Comparison of ENCODE assay signal across 16 cellular contexts in the genomic region with DNA sequence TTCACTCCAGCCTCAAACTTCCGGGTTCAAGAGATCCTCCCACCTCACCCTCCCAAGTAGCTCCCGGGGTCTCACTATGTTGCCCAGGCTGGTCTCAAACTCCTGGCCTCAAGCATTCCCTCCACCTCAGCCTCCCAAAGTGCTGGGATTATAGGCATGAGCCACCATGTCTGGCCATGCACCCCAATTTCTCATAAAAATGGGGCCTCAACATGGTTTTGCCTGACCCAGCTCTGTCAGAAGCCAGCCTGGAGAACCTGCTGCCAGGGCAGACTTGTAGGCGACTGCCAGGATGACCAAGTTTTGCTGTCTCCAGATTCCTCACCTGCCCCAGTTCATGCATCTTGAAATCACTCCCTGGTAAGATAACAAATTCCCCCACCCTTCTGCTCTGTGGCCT.
A peak's percentile ranks its signal among the peaks of the same experiment; 100 is the strongest.
DNase-seq lines count a peak whose midpoint lies in the region; TF ChIP-seq lines count a peak whose summit lies in the region.
"Had no signal": no experiment of that assay in that cellular context is flagged by ENCODE, and none has a peak within 500 bp of the region (broad histone marks: within the 10 kb centered on the region; RNA-seq: fewer than 3 reads in every experiment).

No MANE protein-coding gene starts in this region.

- no peaks in the 10 kb centered on the region for H3K9me3 Mint-ChIP-seq in osteocyte (ENCODE audit: unreplicated experiment)
- H3K9me3 Mint-ChIP-seq in activated T-helper 2 cell treated with anti-CD3 and anti-CD28 coated beads, Interferon-gamma antibody, Interleukin-2, Interleukin-4, amounts not matched to agents 10 μg/mL and 5 μg/mL and 100 μg/mL, durations not matched to agents 14 hours and 24 hours and 36 hours, result no peaks in the 10 kb centered on the region
- H3K9me3 Mint-ChIP-seq: CD4-positive, alpha-beta memory T cell had no signal

- no peak overlapping the region for H3K4me3 Mint-ChIP-seq in osteocyte (ENCODE audit: unreplicated experiment)
- no peak overlapping the region for H3K4me3 Mint-ChIP-seq in activated T-helper 2 cell treated with anti-CD3 and anti-CD28 coated beads, Interferon-gamma antibody, Interleukin-2, Interleukin-4, amounts not matched to agents 10 μg/mL and 5 μg/mL and 100 μg/mL, durations not matched to agents 14 hours and 24 hours and 36 hours (ENCODE audit: low read depth)
- H3K4me3 Mint-ChIP-seq: CD4-positive, alpha-beta memory T cell had no signal

- no peaks in the 10 kb centered on the region for H3K36me3 Mint-ChIP-seq in osteocyte (ENCODE audit: unreplicated experiment)
- H3K36me3 Mint-ChIP-seq in activated T-helper 2 cell treated with anti-CD3 and anti-CD28 coated beads, Interferon-gamma antibody, Interleukin-2, Interleukin-4, amounts not matched to agents 10 μg/mL and 5 μg/mL and 100 μg/mL, durations not matched to agents 14 hours and 24 hours and 36 hours (ENCODE audit: low read depth), result no peaks in the 10 kb centered on the region
- H3K36me3 Mint-ChIP-seq: CD4-positive, alpha-beta memory T cell had no signal

- no peak for TF ChIP-seq CTCF in osteocyte (IDR thresholded peaks at IDR 0.05)

- peaks cover 13% of the 10 kb centered on the region for H3K27me3 Mint-ChIP-seq in osteocyte (ENCODE audit: unreplicated experiment)
- H3K27me3 Mint-ChIP-seq in activated T-helper 2 cell treated with anti-CD3 and anti-CD28 coated beads, Interferon-gamma antibody, Interleukin-2, Interleukin-4, amounts not matched to agents 10 μg/mL and 5 μg/mL and 100 μg/mL, durations not matched to agents 14 hours and 24 hours and 36 hours (ENCODE audit: low read depth), result peaks cover 9% of the 10 kb centered on the region

- H3K27ac Mint-ChIP-seq in osteocyte (ENCODE audit: unreplicated experiment), result no peak overlapping the region
- no peak overlapping the region for H3K27ac Mint-ChIP-seq in activated T-helper 2 cell treated with anti-CD3 and anti-CD28 coated beads, Interferon-gamma antibody, Interleukin-2, Interleukin-4, amounts not matched to agents 10 μg/mL and 5 μg/mL and 100 μg/mL, durations not matched to agents 14 hours and 24 hours and 36 hours
- H3K27ac Mint-ChIP-seq: CD4-positive, alpha-beta memory T cell had no signal

- intact Hi-C loops in activated T-helper 2 cell treated with anti-CD3 and anti-CD28 coated beads, Interferon-gamma antibody, Interleukin-2, Interleukin-4, amounts not matched to agents 10 μg/mL and 5 μg/mL and 100 μg/mL, durations not matched to agents 14 hours and 24 hours and 36 hours (cut with micrococcal nuclease), result no loop called here

- H3K4me1 Mint-ChIP-seq in osteocyte (ENCODE audit: unreplicated experiment), result no peaks in the 10 kb centered on the region
- H3K4me1 Mint-ChIP-seq in activated T-helper 2 cell treated with anti-CD3 and anti-CD28 coated beads, Interferon-gamma antibody, Interleukin-2, Interleukin-4, amounts not matched to agents 10 μg/mL and 5 μg/mL and 100 μg/mL, durations not matched to agents 14 hours and 24 hours and 36 hours (ENCODE audit: low read depth), result no peaks in the 10 kb centered on the region
- H3K4me1 Mint-ChIP-seq: CD4-positive, alpha-beta memory T cell had no signal

- DNase-seq in ecto neural progenitor cell (ENCODE audit: low spot score) (peak; percentile 29), islet precursor cell (peak; percentile 32), osteocyte (ENCODE audit: extremely low spot score, unreplicated experiment) (peak; percentile 51), hypothalamus (lab: John Stamatoyannopoulos, UW) (no peak)
- DNase-seq in activated T-helper 2 cell treated with anti-CD3 and anti-CD28 coated beads, Interferon-gamma antibody, Interleukin-2, Interleukin-4, amounts not matched to agents 10 μg/mL and 5 μg/mL and 100 μg/mL, durations not matched to agents 14 hours and 24 hours and 36 hours (ENCODE audit: low spot score), result no peak
- no peak for DNase-seq in activated CD4-positive, alpha-beta T cell treated with anti-CD3 and anti-CD28 coated beads, Interleukin-2, amount 50 U/mL, for 4 hours
- DNase-seq in activated CD4-positive, alpha-beta T cell treated with anti-CD3 and anti-CD28 coated beads for 48 hours, result no peak
- DNase-seq: C1 segment of cervical spinal cord; Calu3; CD4-positive, alpha-beta memory T cell; COR-L47; DMS153; DND-41; GM23248; H7; HCEC 1CT had no signal

Comparison
In these comparisons a context has a peak if more than half of its experiments do, and no peak if none do; other contexts are left out.
1. DNase-seq: peak in ecto neural progenitor cell (single experiment), islet precursor cell (single experiment) and osteocyte (single experiment); none in activated T-helper 2 cell treated with anti-CD3 and anti-CD28 coated beads, Interferon-gamma antibody, Interleukin-2, Interleukin-4, amounts not matched to agents 10 μg/mL and 5 μg/mL and 100 μg/mL, durations not matched to agents 14 hours and 24 hours and 36 hours (single experiment), activated CD4-positive, alpha-beta T cell treated with anti-CD3 and anti-CD28 coated beads, Interleukin-2, amount 50 U/mL, for 4 hours (0 of 2), hypothalamus (0 of 51) and activated CD4-positive, alpha-beta T cell treated with anti-CD3 and anti-CD28 coated beads for 48 hours (single experiment).